Comparison of ENCODE assay signal across 9 cellular contexts in genomic region chr15:76337739-76338554, GRCh38. TPM values are rescaled to one million over a fixed set of nuclear protein-coding genes. Genes with fewer than 3 reads are reported as not detected.
DNase-seq lines count a peak whose midpoint lies in the region; ATAC-seq and TF ChIP-seq lines count a peak whose summit lies in the region.
"Had no signal": no experiment of that assay in that cellular context is flagged by ENCODE, and none has a peak within 500 bp of the region (broad histone marks: within the 10 kb centered on the region; RNA-seq: fewer than 3 reads in every experiment).

No MANE protein-coding gene starts in this region.

- H3K27ac Mint-ChIP-seq in central memory CD8-positive, alpha-beta T cell (ENCODE audit: low read depth) = no peak overlapping the region

- peaks cover 100% of the 10 kb centered on the region for H3K27me3 ChIP-seq in neural cell (ENCODE audit: insufficient read depth, low read depth, low read length)

- no peak for ATAC-seq in central memory CD8-positive, alpha-beta T cell (replicated peaks; ENCODE audit: extremely low read depth, poor library complexity, severe bottlenecking)
- ATAC-seq in GM21786 (IDR thresholded peaks at IDR 0.05; ENCODE audit: unreplicated experiment) = no peak

- H3K9me2 ChIP-seq in neural cell (ENCODE audit: insufficient read depth, low read length) = no peaks in the 10 kb centered on the region

- H3F3A ChIP-seq in neural cell (ENCODE audit: insufficient read depth, low read length, poor library complexity, severe bottlenecking) = no peaks in the 10 kb centered on the region

- no peaks in the 10 kb centered on the region for H4K20me1 ChIP-seq in neural cell (ENCODE audit: insufficient read depth)

- no peak for TF ChIP-seq EP300 in neural cell (conservative IDR thresholded peaks at IDR 0.05; ENCODE audit: poor library complexity, severe bottlenecking)

- no peak overlapping the region for H3K27ac ChIP-seq in neural cell (ENCODE audit: low read length)

- peaks cover 21% of the 10 kb centered on the region for H3K36me3 Mint-ChIP-seq in central memory CD8-positive, alpha-beta T cell (ENCODE audit: insufficient read depth)

- no peak overlapping the region for H2AFZ ChIP-seq in neural cell (ENCODE audit: low read depth, low read length)

- H3K9me3 Mint-ChIP-seq in central memory CD8-positive, alpha-beta T cell = no peaks in the 10 kb centered on the region

- peaks cover 53% of the 10 kb centered on the region for H3K4me1 Mint-ChIP-seq in central memory CD8-positive, alpha-beta T cell

- no peak for TF ChIP-seq RAD21 in neural cell (conservative IDR thresholded peaks at IDR 0.05)

- no peaks in the 10 kb centered on the region for H3K79me2 ChIP-seq in neural cell (replicated peaks; ENCODE audit: insufficient read depth, low read length)

- no peaks in the 10 kb centered on the region for H3K36me3 ChIP-seq in neural cell (ENCODE audit: insufficient read depth, low read length)

- H3K9ac ChIP-seq in neural cell (ENCODE audit: low read length) = no peak overlapping the region

- TF ChIP-seq CTCF in neural cell (IDR thresholded peaks at IDR 0.05; ENCODE audit: poor library complexity, severe bottlenecking) = no peak

- peak overlapping the region; percentile 53 for H3K4me3 ChIP-seq in neural cell (ENCODE audit: low read length)
- H3K4me3 ChIP-seq: lung had no signal

- DNase-seq in ELR (ENCODE audit: low read depth) = peak; percentile 40
- peak; percentile 26 for DNase-seq in MV-4-11 (lab: John Stamatoyannopoulos, UW)
- DNase-seq in central memory CD8-positive, alpha-beta T cell (ENCODE audit: low spot score in 2 of 2) = no peak
- no peak for DNase-seq in NCI-H510A (lab: John Stamatoyannopoulos, UW)
- DNase-seq in NCI-H2107 treated with DMSO at 0.1 percent for 48 hours (lab: John Stamatoyannopoulos, UW; ENCODE audit: unreplicated experiment) = no peak
- DNase-seq in DMS79 (lab: John Stamatoyannopoulos, UW) = no peak

- peaks cover 4% of the 10 kb centered on the region for H3K9me3 ChIP-seq in neural cell (ENCODE audit: low read length)

- peak overlapping the region; percentile 82 for H3K4me3 Mint-ChIP-seq in central memory CD8-positive, alpha-beta T cell

- no peak overlapping the region for H3K4me2 ChIP-seq in neural cell (ENCODE audit: low read length)

- peaks cover 87% of the 10 kb centered on the region for H3K27me3 Mint-ChIP-seq in central memory CD8-positive, alpha-beta T cell

TF ChIP-seq in neural cell, 6 proteins besides CTCF, POLR2A, EP300 and RAD21:
- no peak for TF ChIP-seq POLR2AphosphoS5 (IDR thresholded peaks at IDR 0.05)

RNA-seq across cellular contexts. Expression of gene ISL2, which starts 1.4 kb away (rescaled TPM):
- not detected in 2 replicates for polyA plus RNA-seq in neural cell
- not detected in 2 replicates for polyA minus RNA-seq in neural cell

RNA-seq across cellular contexts. Expression of gene ETFA, which starts 26.7 kb away (rescaled TPM):
- 145 and 147 TPM in 2 replicates for polyA plus RNA-seq in neural cell
- polyA minus RNA-seq in neural cell = 89.4 and 93.5 TPM in 2 replicates

Comparison
In these comparisons a context has a peak if more than half of its experiments do, and no peak if none do; other contexts are left out.
1. DNase-seq: peak in ELR (single experiment) and MV-4-11 (single experiment); none in central memory CD8-positive, alpha-beta T cell (0 of 2), NCI-H510A (single experiment), NCI-H2107 treated with DMSO at 0.1 percent for 48 hours (single experiment) and DMS79 (single experiment).